In the genomic region with DNA sequence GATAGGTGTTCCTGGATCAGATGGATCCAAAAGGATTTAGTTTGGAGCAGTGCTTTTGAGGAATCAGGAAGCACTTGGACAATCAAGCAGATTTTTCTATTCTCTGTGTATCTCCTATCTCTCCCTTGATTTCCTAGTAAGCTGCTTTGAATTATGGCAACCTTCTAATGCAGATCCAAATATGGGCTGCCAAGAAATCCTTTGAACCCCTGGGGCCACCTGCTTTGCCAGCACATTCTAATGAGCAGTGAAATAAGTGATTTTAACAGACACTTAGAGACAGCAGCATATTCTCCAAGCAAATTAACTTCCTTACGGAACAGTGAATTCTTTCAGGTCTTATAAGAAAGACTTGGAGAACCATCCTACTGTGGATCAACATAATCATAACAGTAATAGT, we compare ENCODE assay signal across 2 cellular contexts.
TF ChIP-seq lines count a peak whose summit lies in the region.

No MANE protein-coding gene starts in this region.

TF ChIP-seq in GM23338, 12 proteins besides CTCF, POLR2A, EP300 and RAD21 (continued from another document):
- TF ChIP-seq, protein P1, sequence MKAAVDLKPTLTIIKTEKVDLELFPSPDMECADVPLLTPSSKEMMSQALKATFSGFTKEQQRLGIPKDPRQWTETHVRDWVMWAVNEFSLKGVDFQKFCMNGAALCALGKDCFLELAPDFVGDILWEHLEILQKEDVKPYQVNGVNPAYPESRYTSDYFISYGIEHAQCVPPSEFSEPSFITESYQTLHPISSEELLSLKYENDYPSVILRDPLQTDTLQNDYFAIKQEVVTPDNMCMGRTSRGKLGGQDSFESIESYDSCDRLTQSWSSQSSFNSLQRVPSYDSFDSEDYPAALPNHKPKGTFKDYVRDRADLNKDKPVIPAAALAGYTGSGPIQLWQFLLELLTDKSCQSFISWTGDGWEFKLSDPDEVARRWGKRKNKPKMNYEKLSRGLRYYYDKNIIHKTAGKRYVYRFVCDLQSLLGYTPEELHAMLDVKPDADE (IDR thresholded peaks at IDR 0.05), result no peak
- TF ChIP-seq STAT1 (IDR thresholded peaks at IDR 0.05; ENCODE audit: unreplicated experiment) (no peak), JUNB (IDR thresholded peaks at IDR 0.05; ENCODE audit: unreplicated experiment) (no peak), ZNF114 (CRISPR knock-in tag; IDR thresholded peaks at IDR 0.05) (no peak), NANOG (IDR thresholded peaks at IDR 0.05; ENCODE audit: borderline replicate concordance) (no peak), POLR2AphosphoS5 (IDR thresholded peaks at IDR 0.05; ENCODE audit: low read depth) (no peak), CREB1 (CRISPR knock-in tag; IDR thresholded peaks at IDR 0.05; ENCODE audit: low read depth) (no peak)
- TF ChIP-seq, protein P2, sequence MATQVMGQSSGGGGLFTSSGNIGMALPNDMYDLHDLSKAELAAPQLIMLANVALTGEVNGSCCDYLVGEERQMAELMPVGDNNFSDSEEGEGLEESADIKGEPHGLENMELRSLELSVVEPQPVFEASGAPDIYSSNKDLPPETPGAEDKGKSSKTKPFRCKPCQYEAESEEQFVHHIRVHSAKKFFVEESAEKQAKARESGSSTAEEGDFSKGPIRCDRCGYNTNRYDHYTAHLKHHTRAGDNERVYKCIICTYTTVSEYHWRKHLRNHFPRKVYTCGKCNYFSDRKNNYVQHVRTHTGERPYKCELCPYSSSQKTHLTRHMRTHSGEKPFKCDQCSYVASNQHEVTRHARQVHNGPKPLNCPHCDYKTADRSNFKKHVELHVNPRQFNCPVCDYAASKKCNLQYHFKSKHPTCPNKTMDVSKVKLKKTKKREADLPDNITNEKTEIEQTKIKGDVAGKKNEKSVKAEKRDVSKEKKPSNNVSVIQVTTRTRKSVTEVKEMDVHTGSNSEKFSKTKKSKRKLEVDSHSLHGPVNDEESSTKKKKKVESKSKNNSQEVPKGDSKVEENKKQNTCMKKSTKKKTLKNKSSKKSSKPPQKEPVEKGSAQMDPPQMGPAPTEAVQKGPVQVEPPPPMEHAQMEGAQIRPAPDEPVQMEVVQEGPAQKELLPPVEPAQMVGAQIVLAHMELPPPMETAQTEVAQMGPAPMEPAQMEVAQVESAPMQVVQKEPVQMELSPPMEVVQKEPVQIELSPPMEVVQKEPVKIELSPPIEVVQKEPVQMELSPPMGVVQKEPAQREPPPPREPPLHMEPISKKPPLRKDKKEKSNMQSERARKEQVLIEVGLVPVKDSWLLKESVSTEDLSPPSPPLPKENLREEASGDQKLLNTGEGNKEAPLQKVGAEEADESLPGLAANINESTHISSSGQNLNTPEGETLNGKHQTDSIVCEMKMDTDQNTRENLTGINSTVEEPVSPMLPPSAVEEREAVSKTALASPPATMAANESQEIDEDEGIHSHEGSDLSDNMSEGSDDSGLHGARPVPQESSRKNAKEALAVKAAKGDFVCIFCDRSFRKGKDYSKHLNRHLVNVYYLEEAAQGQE (IDR thresholded peaks at IDR 0.05; ENCODE audit: unreplicated experiment), result no peak

TF ChIP-seq in H1, 55 proteins besides CTCF, POLR2A, EP300 and RAD21 (continued from another document):
- TF ChIP-seq CBX5 (IDR thresholded peaks at IDR 0.05; ENCODE audit: low read depth, low read length), result no peak
- TF ChIP-seq NRF1 (IDR thresholded peaks at IDR 0.05; ENCODE audit: low read depth, low read length), result no peak
- no peak for TF ChIP-seq TAF7 (optimal IDR thresholded peaks at IDR 0.05; ENCODE audit: borderline replicate concordance, low read depth, low read length)
- no peak for TF ChIP-seq RXRA (IDR thresholded peaks at IDR 0.05; ENCODE audit: insufficient read depth, low read depth, low read length)
TF ChIP-seq in H1: peak in this region for 0.
